ENCODE assay signal across 15 cellular contexts in genomic region chr5:61999371-61999770, GRCh38.
"Had no signal": no experiment of that assay in that cellular context is flagged by ENCODE, and none has a peak within 500 bp of the region (broad histone marks: within the 10 kb centered on the region; RNA-seq: fewer than 3 reads in every experiment).

No MANE protein-coding gene starts in this region.

- H3K4me2 ChIP-seq: smooth muscle cell had no signal

- H3K4me1 ChIP-seq: colonic mucosa, thyroid gland had no signal

- H3K27me3 ChIP-seq: colonic mucosa, neutrophil, thyroid gland had no signal

- DNase-seq: activated B cell treated with CpG ODN at 0.5 μM for 24 hours; activated CD4-positive, alpha-beta T cell treated with anti-CD3 and anti-CD28 coated beads, Interleukin-2, amount 10 ng/mL, durations not matched to agents 7 days and 5 days; activated naive CD4-positive, alpha-beta T cell treated with anti-CD3 and anti-CD28 coated beads for 36 hours; activated T-cell treated with anti-CD3 and anti-CD28 coated beads for 4 hours; caudate nucleus; colonic mucosa; effector CD8-positive, alpha-beta T cell; left cardiac atrium; naive thymus-derived CD4-positive, alpha-beta T cell; posterior cingulate gyrus; thyroid gland had no signal

- H3K36me3 ChIP-seq: colonic mucosa, neutrophil, thyroid gland had no signal

- H3K27ac ChIP-seq: colonic mucosa, neutrophil, thyroid gland had no signal

- H3K4me3 ChIP-seq: colonic mucosa, lung, smooth muscle cell, thyroid gland had no signal

- FAIRE-seq: urothelium cell line had no signal

- H3K9me3 ChIP-seq: colonic mucosa, neutrophil, thyroid gland had no signal
